In the genomic region with DNA sequence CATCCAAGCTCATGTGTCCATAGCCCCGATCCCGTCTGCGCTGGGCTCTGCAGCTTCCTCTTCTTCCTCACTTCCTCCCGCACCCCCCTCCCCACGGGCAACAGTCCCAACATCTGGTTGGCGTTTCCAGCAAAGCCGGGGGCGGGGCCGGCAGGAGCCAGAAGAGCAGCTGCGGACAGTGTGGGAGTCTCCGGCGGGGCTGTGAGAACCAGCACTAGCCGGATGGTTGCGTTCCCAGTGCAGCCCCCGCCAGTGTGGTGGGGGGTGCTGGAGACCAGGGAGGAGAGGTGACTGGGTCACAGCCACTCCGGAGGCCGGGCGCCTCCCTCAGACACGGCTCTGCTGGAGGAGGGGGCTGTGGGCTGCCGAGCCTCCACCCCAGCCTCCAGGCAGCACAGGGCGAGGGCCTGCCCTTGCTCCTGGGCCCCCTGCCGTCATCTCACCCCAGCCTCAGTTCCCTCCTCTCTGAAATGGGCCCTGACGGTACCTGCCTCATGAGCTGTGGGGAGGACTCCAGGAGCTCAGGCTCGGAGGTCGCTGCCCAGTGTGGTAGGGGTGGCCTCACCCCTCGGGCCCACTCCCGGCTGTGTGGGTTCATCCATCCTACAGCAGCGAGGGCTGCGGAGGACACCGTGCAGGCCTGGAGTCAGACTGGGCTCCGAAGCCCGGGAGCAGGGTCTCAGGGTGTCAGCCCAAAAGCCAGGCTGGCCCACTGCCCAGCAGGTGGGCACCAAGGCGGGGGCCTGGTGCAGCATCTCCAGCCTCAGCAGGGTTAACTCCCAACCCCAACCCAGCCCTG, we compare ENCODE assay signal across 10 cellular contexts. TPM values are rescaled to one million over a fixed set of nuclear protein-coding genes. Genes with fewer than 3 reads are reported as not detected.
DNase-seq lines count a peak whose midpoint lies in the region; ATAC-seq, FAIRE-seq and TF ChIP-seq lines count a peak whose summit lies in the region.
"Had no signal": no experiment of that assay in that cellular context is flagged by ENCODE, and none has a peak within 500 bp of the region (broad histone marks: within the 10 kb centered on the region; RNA-seq: fewer than 3 reads in every experiment).

No MANE protein-coding gene starts in this region.

- peak overlapping the region in 9 of 10 experiments; percentile 11 to 61 (median 38); a peak in 10 of 20 replicates for H3K4me3 ChIP-seq in BLaER1 treated with 17β-estradiol and CSF1 and Interleukin-3, amounts not matched to agents 10 nM and 100 nM
- H3K4me3 ChIP-seq in fibroblast of the aortic adventitia (ENCODE audit: low read depth, low read length) (no peak overlapping the region), PC-3 (ENCODE audit: low read length) (no peak overlapping the region)

- H3K27me3 Mint-ChIP-seq in neural crest cell (ENCODE audit: low read depth), result no peaks in the 10 kb centered on the region
- no peaks in the 10 kb centered on the region for H3K27me3 Mint-ChIP-seq in activated CD4-positive, alpha-beta T cell treated with anti-CD3 and anti-CD28 coated beads, Interleukin-2, amount 10 ng/mL, durations not matched to agents 7 days and 5 days

- TF ChIP-seq CTCF in fibroblast of the aortic adventitia (IDR thresholded peaks at IDR 0.05; ENCODE audit: insufficient read depth, low read length), result no peak
- no peak for TF ChIP-seq CTCF in neural crest cell (conservative IDR thresholded peaks at IDR 0.05)
- no peak for TF ChIP-seq CTCF in D721Med (IDR thresholded peaks at IDR 0.05; ENCODE audit: insufficient read depth, missing control alignments)
- TF ChIP-seq CTCF in PC-3 (conservative IDR thresholded peaks at IDR 0.05; ENCODE audit: low read depth, low read length), result no peak

- H3F3A ChIP-seq in PC-3 (ENCODE audit: low read length, unreplicated experiment), result no peaks in the 10 kb centered on the region

- H3K36me3 ChIP-seq in BLaER1 treated with 17β-estradiol and CSF1 and Interleukin-3, amounts not matched to agents 10 nM and 100 nM, result no peaks in the 10 kb centered on the region
- no peaks in the 10 kb centered on the region for H3K36me3 ChIP-seq in PC-3 (ENCODE audit: low read depth, low read length)

- peaks cover 0 to 30% (median 0%) of the 10 kb centered on the region in 11 experiments; a peak in 7 of 22 replicates for H3K27me3 ChIP-seq in BLaER1 treated with 17β-estradiol and CSF1 and Interleukin-3, amounts not matched to agents 10 nM and 100 nM
- H3K27me3 ChIP-seq in PC-3 (ENCODE audit: low read length), result no peaks in the 10 kb centered on the region

- DNase-seq in NOMO-1 treated with DMSO at 0.1 percent for 48 hours (lab: John Stamatoyannopoulos, UW; ENCODE audit: unreplicated experiment) (peak; percentile 55), fibroblast of the aortic adventitia (ENCODE audit: low read depth) (peak; percentile 28), neural crest cell (ENCODE audit: low read depth, low spot score) (peak; percentile 57), D721Med (ENCODE audit: insufficient read length, low spot score) (no peak), PC-3 (no peak)
- no peak for DNase-seq in activated CD4-positive, alpha-beta T cell treated with anti-CD3 and anti-CD28 coated beads, Interleukin-2, amount 10 ng/mL, durations not matched to agents 7 days and 5 days
- no peak for DNase-seq in activated T-cell treated with anti-CD3 and anti-CD28 coated beads, Interleukin-2, amount 50 U/mL, for 1 hour
- DNase-seq: activated B cell treated with CpG ODN at 0.5 μM for 24 hours had no signal

- ATAC-seq in PC-3, result no peak

- H3K4me1 Mint-ChIP-seq in neural crest cell, result peaks cover 48% of the 10 kb centered on the region
- peaks cover 13% of the 10 kb centered on the region for H3K4me1 Mint-ChIP-seq in activated CD4-positive, alpha-beta T cell treated with anti-CD3 and anti-CD28 coated beads, Interleukin-2, amount 10 ng/mL, durations not matched to agents 7 days and 5 days

- H4K20me1 ChIP-seq in BLaER1 treated with 17β-estradiol and CSF1 and Interleukin-3, amounts not matched to agents 10 nM and 100 nM, result peaks cover 0 to 30% (median 14%) of the 10 kb centered on the region in 11 experiments; a peak in 9 of 22 replicates
- H4K20me1 ChIP-seq in PC-3 (ENCODE audit: low read length), result no peaks in the 10 kb centered on the region

- H3K9me2 ChIP-seq in PC-3 (replicated peaks; ENCODE audit: low read length), result no peaks in the 10 kb centered on the region

- H3K4me3 Mint-ChIP-seq in neural crest cell, result peak overlapping the region; percentile 49
- H3K4me3 Mint-ChIP-seq in activated CD4-positive, alpha-beta T cell treated with anti-CD3 and anti-CD28 coated beads, Interleukin-2, amount 10 ng/mL, durations not matched to agents 7 days and 5 days, result no peak overlapping the region

- H3K79me2 ChIP-seq in PC-3 (ENCODE audit: low read length), result no peaks in the 10 kb centered on the region

- peak overlapping the region in 9 of 11 experiments; percentile 35 to 71 (median 62); a peak in 16 of 22 replicates for H3K9ac ChIP-seq in BLaER1 treated with 17β-estradiol and CSF1 and Interleukin-3, amounts not matched to agents 10 nM and 100 nM
- H3K9ac ChIP-seq in PC-3 (ENCODE audit: low read length), result no peak overlapping the region

- FAIRE-seq in D721Med (lab: Jason Lieb, UNC), result no peak
- FAIRE-seq: frontal cortex had no signal

- peaks cover 0 to 7% (median 0%) of the 10 kb centered on the region in 11 experiments; a peak in 4 of 22 replicates for H3K9me3 ChIP-seq in BLaER1 treated with 17β-estradiol and CSF1 and Interleukin-3, amounts not matched to agents 10 nM and 100 nM (replicated peaks in 1 of 11)
- no peaks in the 10 kb centered on the region for H3K9me3 ChIP-seq in PC-3 (ENCODE audit: low read length)

- no TSS peak for BruUV-seq in PC-3 (replicated peaks; lab: Mats Ljungman, UMichigan)

- intact Hi-C loops in PC-3 (cut with micrococcal nuclease), result no loop called here

- H3K9me3 Mint-ChIP-seq in neural crest cell, result no peaks in the 10 kb centered on the region
- H3K9me3 Mint-ChIP-seq in activated CD4-positive, alpha-beta T cell treated with anti-CD3 and anti-CD28 coated beads, Interleukin-2, amount 10 ng/mL, durations not matched to agents 7 days and 5 days, result no peaks in the 10 kb centered on the region
- H3K9me3 Mint-ChIP-seq: activated B cell treated with CpG ODN at 0.5 μM for 24 hours had no signal

- H3K4me2 ChIP-seq in BLaER1 treated with 17β-estradiol and CSF1 and Interleukin-3, amounts not matched to agents 10 nM and 100 nM, result peak overlapping the region; percentile 77 to 99 (median 98)
- no peak overlapping the region for H3K4me2 ChIP-seq in PC-3 (ENCODE audit: low read length)

- no peaks in the 10 kb centered on the region for H3K36me3 Mint-ChIP-seq in neural crest cell (ENCODE audit: low read depth)
- no peaks in the 10 kb centered on the region for H3K36me3 Mint-ChIP-seq in activated CD4-positive, alpha-beta T cell treated with anti-CD3 and anti-CD28 coated beads, Interleukin-2, amount 10 ng/mL, durations not matched to agents 7 days and 5 days (ENCODE audit: low read depth)

- H3K27ac ChIP-seq in BLaER1 treated with 17β-estradiol and CSF1 and Interleukin-3, amounts not matched to agents 10 nM and 100 nM, result peak overlapping the region in 10 of 11 experiments; percentile 10 to 86 (median 62); a peak in 19 of 22 replicates
- no peak overlapping the region for H3K27ac ChIP-seq in PC-3 (ENCODE audit: low read length)

- no peak overlapping the region for H2AFZ ChIP-seq in PC-3 (ENCODE audit: low read length)

- POLR2A ChIA-PET in activated CD4-positive, alpha-beta T cell treated with anti-CD3 and anti-CD28 coated beads, Interleukin-2, amount 10 ng/mL, durations not matched to agents 7 days and 5 days (lab: Charles Lee), result no interaction called here
- POLR2A ChIA-PET in PC-3 (lab: Charles Lee; ENCODE audit: unreplicated experiment), result no interaction called here

- peak overlapping the region; percentile 19 for H3K27ac Mint-ChIP-seq in neural crest cell (ENCODE audit: unreplicated experiment)
- no peak overlapping the region for H3K27ac Mint-ChIP-seq in activated CD4-positive, alpha-beta T cell treated with anti-CD3 and anti-CD28 coated beads, Interleukin-2, amount 10 ng/mL, durations not matched to agents 7 days and 5 days
- H3K27ac Mint-ChIP-seq: activated B cell treated with CpG ODN at 0.5 μM for 24 hours had no signal

- CTCF ChIA-PET in activated CD4-positive, alpha-beta T cell treated with anti-CD3 and anti-CD28 coated beads, Interleukin-2, amount 10 ng/mL, durations not matched to agents 7 days and 5 days (lab: Charles Lee), result no interaction called here
- CTCF ChIA-PET in PC-3 (lab: Charles Lee), result no interaction called here

- peaks cover 76 to 100% (median 96%) of the 10 kb centered on the region in 10 experiments for H3K4me1 ChIP-seq in BLaER1 treated with 17β-estradiol and CSF1 and Interleukin-3, amounts not matched to agents 10 nM and 100 nM
- H3K4me1 ChIP-seq in PC-3 (ENCODE audit: insufficient read depth, low read length), result no peaks in the 10 kb centered on the region

RNA-seq across cellular contexts. Expression of gene NOTCH1, which starts 41.5 kb away (rescaled TPM):
- total RNA-seq in fibroblast of the aortic adventitia (ENCODE audit: low replicate concordance) (8.8 and 8.9 TPM in 2 replicates), neural crest cell (99.0 and 99.7 TPM in 2 replicates), PC-3 (2014; rRNA removed) (14.3 and 20.8 TPM in 2 replicates)
- total RNA-seq in activated CD4-positive, alpha-beta T cell treated with anti-CD3 and anti-CD28 coated beads, Interleukin-2, amount 10 ng/mL, durations not matched to agents 7 days and 5 days, result 10 to 100 TPM; 73.6 to 74.4 TPM

Comparison
In these comparisons a context has a peak if more than half of its experiments do, and no peak if none do; other contexts are left out.
1. H3K4me3 ChIP-seq: peak in BLaER1 treated with 17β-estradiol and CSF1 and Interleukin-3, amounts not matched to agents 10 nM and 100 nM (9 of 10); none in fibroblast of the aortic adventitia (single experiment) and PC-3 (single experiment).
2. DNase-seq: peak in NOMO-1 treated with DMSO at 0.1 percent for 48 hours (single experiment), fibroblast of the aortic adventitia (single experiment) and neural crest cell (single experiment); none in activated CD4-positive, alpha-beta T cell treated with anti-CD3 and anti-CD28 coated beads, Interleukin-2, amount 10 ng/mL, durations not matched to agents 7 days and 5 days (single experiment), activated T-cell treated with anti-CD3 and anti-CD28 coated beads, Interleukin-2, amount 50 U/mL, for 1 hour (single experiment), D721Med (single experiment) and PC-3 (single experiment).